In the genomic region with DNA sequence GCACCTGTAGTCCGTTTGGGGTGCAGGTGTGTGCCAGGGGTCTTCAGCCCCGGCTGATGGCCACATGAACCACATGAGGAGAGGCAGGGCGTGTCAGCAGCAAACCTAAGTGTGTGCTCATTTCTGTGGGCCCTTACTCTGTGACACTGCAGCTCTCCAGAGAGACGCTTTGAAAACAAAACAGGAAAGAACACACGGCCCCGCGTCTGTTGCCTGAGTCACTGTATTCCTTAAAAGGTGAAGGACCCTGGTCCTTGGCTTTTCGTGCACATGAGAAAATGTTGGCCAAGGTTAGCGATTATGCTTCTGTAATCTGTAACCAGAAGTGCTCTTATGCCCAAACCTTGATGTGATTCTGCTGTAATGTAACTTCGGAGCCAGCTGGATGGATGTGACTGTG, we compare ENCODE assay signal across 24 cellular contexts. TPM values are rescaled to one million over a fixed set of nuclear protein-coding genes. Genes with fewer than 3 reads are reported as not detected.
"Had no signal": no experiment of that assay in that cellular context is flagged by ENCODE, and none has a peak within 500 bp of the region (broad histone marks: within the 10 kb centered on the region; RNA-seq: fewer than 3 reads in every experiment).

No MANE protein-coding gene starts in this region.

- DNase-seq: hippocampal formation; kidney glomerular epithelial cell; left cardiac atrium; left ventricle myocardium inferior; mammary epithelial cell; mesenchymal stem cell; naive thymus-derived CD8-positive, alpha-beta T cell; occipital lobe; right lobe of liver; stimulated activated CD4-positive, alpha-beta T cell treated with anti-CD3 and anti-CD28 coated beads, Interleukin-1b, Interleukin-23, amount 100 ng/mL, for 48 hours; stimulated activated CD4-positive, alpha-beta T cell treated with anti-CD3 and anti-CD28 coated beads, Interleukin-2, amount 100 ng/mL, for 48 hours; stimulated activated CD4-positive, alpha-beta T cell treated with anti-CD3 and anti-CD28 coated beads, Interleukin-4, amount 100 ng/mL, for 4 hours; stimulated activated CD8-positive, alpha-beta memory T cell treated with anti-CD3 and anti-CD28 coated beads, Interleukin-4, amount 100 ng/mL, for 48 hours; stimulated activated naive CD4-positive, alpha-beta T cell treated with Interleukin-2 at 50 U/mL for 16 hours; stimulated activated naive CD8-positive, alpha-beta T cell treated with anti-CD3 and anti-CD28 coated beads, Interleukin-15, amount 100 ng/mL, for 72 hours; testis; tibial artery; trophoblast cell; uterus had no signal

- H3K9me3 ChIP-seq: left ventricle myocardium inferior, neutrophil, psoas muscle, right lobe of liver, testis, tibial artery, uterus had no signal

- H3K9ac ChIP-seq: parathyroid adenoma had no signal

- H3K4me1 ChIP-seq: left ventricle myocardium inferior, parathyroid adenoma, psoas muscle, right lobe of liver, testis, tibial artery, uterus had no signal

- H3K27ac ChIP-seq: left ventricle myocardium inferior, neutrophil, parathyroid adenoma, psoas muscle, right lobe of liver, testis, tibial artery, uterus had no signal

- H3K36me3 ChIP-seq: left ventricle myocardium inferior, neutrophil, right lobe of liver, uterus had no signal

- H3K27me3 ChIP-seq: neutrophil, right lobe of liver, testis, uterus had no signal

- H3K4me3 ChIP-seq: left ventricle myocardium inferior, psoas muscle, right lobe of liver, smooth muscle cell, testis, tibial artery, uterus had no signal

- ATAC-seq: left cardiac atrium; naive thymus-derived CD8-positive, alpha-beta T cell; psoas muscle; right lobe of liver; stimulated activated memory B cell treated with anti-CD40 and anti-IgM and Interleukin-4, amounts not matched to agents 10 μg/mL and 1 μg/mL and 100 μg/mL, for 72 hours; stimulated activated naive CD8-positive, alpha-beta T cell treated with anti-CD3 and anti-CD28 coated beads, Interleukin-15, amount 100 ng/mL, for 72 hours had no signal

RNA-seq across cellular contexts. Expression of gene NPTX1, which starts 38.9 kb away (rescaled TPM):
- total RNA-seq: left cardiac atrium; left ventricle myocardium inferior; naive thymus-derived CD8-positive, alpha-beta T cell had no signal
- polyA plus RNA-seq: naive thymus-derived CD8-positive, alpha-beta T cell had no signal
